In the genomic region with DNA sequence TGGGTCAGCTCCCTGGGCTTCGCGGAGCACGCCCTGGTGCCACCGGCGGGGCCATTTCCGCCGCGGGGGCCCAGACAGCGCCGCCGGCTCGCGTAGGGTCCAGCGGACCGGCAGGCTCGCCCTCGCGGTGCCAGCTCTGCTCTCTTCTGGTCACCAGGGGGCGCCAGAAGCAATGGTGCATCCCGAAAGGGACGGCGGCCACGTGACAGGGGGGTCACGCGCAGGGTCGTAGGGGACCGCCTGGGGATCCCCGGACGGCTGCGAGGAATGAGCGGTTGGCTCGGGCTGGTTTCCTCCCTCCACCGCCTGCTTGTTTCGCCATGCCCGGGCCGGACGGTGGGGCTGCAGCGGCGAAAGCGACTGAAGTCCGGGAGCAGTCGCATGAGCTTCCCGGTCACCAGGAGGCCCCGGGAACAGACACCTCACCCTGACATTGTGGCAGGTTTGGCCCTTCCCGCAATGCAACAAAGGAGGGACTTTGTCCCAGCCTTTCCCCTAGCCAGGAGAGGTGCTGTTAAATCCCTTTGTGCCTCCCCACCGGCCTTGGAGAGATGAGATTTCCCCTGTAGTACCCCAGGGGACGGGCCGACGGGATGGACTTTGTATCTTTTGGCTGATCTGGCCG, we compare ENCODE assay signal across 1 cellular context.
TF ChIP-seq lines count a peak whose summit lies in the region.

No MANE protein-coding gene starts in this region.

TF ChIP-seq in K562, 482 proteins besides CTCF, POLR2A, EP300 and RAD21 (continued from another document):
- TF ChIP-seq, protein P1, sequence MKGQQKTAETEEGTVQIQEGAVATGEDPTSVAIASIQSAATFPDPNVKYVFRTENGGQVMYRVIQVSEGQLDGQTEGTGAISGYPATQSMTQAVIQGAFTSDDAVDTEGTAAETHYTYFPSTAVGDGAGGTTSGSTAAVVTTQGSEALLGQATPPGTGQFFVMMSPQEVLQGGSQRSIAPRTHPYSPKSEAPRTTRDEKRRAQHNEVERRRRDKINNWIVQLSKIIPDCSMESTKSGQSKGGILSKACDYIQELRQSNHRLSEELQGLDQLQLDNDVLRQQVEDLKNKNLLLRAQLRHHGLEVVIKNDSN (CRISPR knock-in tag; IDR thresholded peaks at IDR 0.05) = peak; percentile 94
- TF ChIP-seq NFATC3 (IDR thresholded peaks at IDR 0.05) = 0 out of 2 replicates have a peak, but pooled peaks have one; percentile 62
- no peak for TF ChIP-seq ZNF75A (CRISPR knock-in tag; IDR thresholded peaks at IDR 0.05)
- TF ChIP-seq RBFOX2 (IDR thresholded peaks at IDR 0.05; ENCODE audit: low read depth, low read length) = 0 out of 2 replicates have a peak, but pooled peaks have one; percentile 30
- TF ChIP-seq RHOXF2B (CRISPR knock-in tag; conservative IDR thresholded peaks at IDR 0.05) = no peak
- TF ChIP-seq, protein P2, sequence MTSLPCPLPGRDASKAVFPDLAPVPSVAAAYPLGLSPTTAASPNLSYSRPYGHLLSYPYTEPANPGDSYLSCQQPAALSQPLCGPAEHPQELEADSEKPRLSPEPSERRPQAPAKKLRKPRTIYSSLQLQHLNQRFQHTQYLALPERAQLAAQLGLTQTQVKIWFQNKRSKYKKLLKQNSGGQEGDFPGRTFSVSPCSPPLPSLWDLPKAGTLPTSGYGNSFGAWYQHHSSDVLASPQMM (CRISPR knock-in tag; IDR thresholded peaks at IDR 0.05) = no peak
- no peak for TF ChIP-seq ZNF146 (CRISPR knock-in tag; IDR thresholded peaks at IDR 0.05; ENCODE audit: unreplicated experiment)
- TF ChIP-seq PRPF4 (IDR thresholded peaks at IDR 0.05; ENCODE audit: insufficient read depth, low read depth, low read length, poor library complexity, severe bottlenecking) = no peak
- TF ChIP-seq, protein P3, sequence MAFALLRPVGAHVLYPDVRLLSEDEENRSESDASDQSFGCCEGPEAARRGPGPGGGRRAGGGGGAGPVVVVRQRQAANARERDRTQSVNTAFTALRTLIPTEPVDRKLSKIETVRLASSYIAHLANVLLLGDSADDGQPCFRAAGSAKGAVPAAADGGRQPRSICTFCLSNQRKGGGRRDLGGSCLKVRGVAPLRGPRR (CRISPR knock-in tag; IDR thresholded peaks at IDR 0.05) = no peak
- TF ChIP-seq GATAD2B (IDR thresholded peaks at IDR 0.05; ENCODE audit: borderline replicate concordance) = peak; percentile 30; the same call in 1 of the 2 replicates
- TF ChIP-seq ZNF143 (CRISPR knock-in tag; IDR thresholded peaks at IDR 0.05) = no peak
- TF ChIP-seq, protein P4, sequence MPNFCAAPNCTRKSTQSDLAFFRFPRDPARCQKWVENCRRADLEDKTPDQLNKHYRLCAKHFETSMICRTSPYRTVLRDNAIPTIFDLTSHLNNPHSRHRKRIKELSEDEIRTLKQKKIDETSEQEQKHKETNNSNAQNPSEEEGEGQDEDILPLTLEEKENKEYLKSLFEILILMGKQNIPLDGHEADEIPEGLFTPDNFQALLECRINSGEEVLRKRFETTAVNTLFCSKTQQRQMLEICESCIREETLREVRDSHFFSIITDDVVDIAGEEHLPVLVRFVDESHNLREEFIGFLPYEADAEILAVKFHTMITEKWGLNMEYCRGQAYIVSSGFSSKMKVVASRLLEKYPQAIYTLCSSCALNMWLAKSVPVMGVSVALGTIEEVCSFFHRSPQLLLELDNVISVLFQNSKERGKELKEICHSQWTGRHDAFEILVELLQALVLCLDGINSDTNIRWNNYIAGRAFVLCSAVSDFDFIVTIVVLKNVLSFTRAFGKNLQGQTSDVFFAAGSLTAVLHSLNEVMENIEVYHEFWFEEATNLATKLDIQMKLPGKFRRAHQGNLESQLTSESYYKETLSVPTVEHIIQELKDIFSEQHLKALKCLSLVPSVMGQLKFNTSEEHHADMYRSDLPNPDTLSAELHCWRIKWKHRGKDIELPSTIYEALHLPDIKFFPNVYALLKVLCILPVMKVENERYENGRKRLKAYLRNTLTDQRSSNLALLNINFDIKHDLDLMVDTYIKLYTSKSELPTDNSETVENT (CRISPR knock-in tag; IDR thresholded peaks at IDR 0.05) = no peak
- TF ChIP-seq, protein P5, sequence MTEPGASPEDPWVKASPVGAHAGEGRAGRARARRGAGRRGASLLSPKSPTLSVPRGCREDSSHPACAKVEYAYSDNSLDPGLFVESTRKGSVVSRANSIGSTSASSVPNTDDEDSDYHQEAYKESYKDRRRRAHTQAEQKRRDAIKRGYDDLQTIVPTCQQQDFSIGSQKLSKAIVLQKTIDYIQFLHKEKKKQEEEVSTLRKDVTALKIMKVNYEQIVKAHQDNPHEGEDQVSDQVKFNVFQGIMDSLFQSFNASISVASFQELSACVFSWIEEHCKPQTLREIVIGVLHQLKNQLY (CRISPR knock-in tag; conservative IDR thresholded peaks at IDR 0.05) = no peak
- TF ChIP-seq, protein P6, sequence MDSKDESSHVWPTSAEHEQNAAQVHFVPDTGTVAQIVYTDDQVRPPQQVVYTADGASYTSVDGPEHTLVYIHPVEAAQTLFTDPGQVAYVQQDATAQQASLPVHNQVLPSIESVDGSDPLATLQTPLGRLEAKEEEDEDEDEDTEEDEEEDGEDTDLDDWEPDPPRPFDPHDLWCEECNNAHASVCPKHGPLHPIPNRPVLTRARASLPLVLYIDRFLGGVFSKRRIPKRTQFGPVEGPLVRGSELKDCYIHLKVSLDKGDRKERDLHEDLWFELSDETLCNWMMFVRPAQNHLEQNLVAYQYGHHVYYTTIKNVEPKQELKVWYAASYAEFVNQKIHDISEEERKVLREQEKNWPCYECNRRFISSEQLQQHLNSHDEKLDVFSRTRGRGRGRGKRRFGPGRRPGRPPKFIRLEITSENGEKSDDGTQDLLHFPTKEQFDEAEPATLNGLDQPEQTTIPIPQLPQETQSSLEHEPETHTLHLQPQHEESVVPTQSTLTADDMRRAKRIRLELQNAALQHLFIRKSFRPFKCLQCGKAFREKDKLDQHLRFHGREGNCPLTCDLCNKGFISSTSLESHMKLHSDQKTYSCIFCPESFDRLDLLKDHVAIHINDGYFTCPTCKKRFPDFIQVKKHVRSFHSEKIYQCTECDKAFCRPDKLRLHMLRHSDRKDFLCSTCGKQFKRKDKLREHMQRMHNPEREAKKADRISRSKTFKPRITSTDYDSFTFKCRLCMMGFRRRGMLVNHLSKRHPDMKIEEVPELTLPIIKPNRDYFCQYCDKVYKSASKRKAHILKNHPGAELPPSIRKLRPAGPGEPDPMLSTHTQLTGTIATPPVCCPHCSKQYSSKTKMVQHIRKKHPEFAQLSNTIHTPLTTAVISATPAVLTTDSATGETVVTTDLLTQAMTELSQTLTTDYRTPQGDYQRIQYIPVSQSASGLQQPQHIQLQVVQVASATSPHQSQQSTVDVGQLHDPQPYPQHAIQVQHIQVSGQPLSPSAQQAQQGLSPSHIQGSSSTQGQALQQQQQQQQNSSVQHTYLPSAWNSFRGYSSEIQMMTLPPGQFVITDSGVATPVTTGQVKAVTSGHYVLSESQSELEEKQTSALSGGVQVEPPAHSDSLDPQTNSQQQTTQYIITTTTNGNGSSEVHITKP (IDR thresholded peaks at IDR 0.05; ENCODE audit: partially characterized antibody) = peak; percentile 26
- no peak for TF ChIP-seq MED1 (CRISPR knock-in tag; IDR thresholded peaks at IDR 0.05; ENCODE audit: borderline replicate concordance)
- TF ChIP-seq RBM17 (IDR thresholded peaks at IDR 0.05; ENCODE audit: borderline replicate concordance, low read depth, low read length) = no peak
- TF ChIP-seq RBM34 (IDR thresholded peaks at IDR 0.05; ENCODE audit: borderline replicate concordance, insufficient read depth, low read length) = no peak
- no peak for TF ChIP-seq CREBBP (IDR thresholded peaks at IDR 0.05; ENCODE audit: low read depth, low read length)
- TF ChIP-seq SRSF7 (optimal IDR thresholded peaks at IDR 0.05; ENCODE audit: low read depth, low read length) = no peak
- TF ChIP-seq L3MBTL2 (IDR thresholded peaks at IDR 0.05) = peak; percentile 81
- TF ChIP-seq HMG20B (CRISPR knock-in tag; IDR thresholded peaks at IDR 0.05) = no peak
- no peak for TF ChIP-seq NR1H2 (CRISPR knock-in tag; IDR thresholded peaks at IDR 0.05)
- TF ChIP-seq TOE1 (IDR thresholded peaks at IDR 0.05; ENCODE audit: borderline replicate concordance) = peak; percentile 75; the same call in 1 of the 2 replicates
- TF ChIP-seq TOE1 (CRISPR knock-in tag; IDR thresholded peaks at IDR 0.05; ENCODE audit: borderline replicate concordance, low read depth) = no peak
- TF ChIP-seq ZNF354B (CRISPR knock-in tag; IDR thresholded peaks at IDR 0.05) = no peak
- no peak for TF ChIP-seq GABPB1 (CRISPR knock-in tag; IDR thresholded peaks at IDR 0.05)
- peak; percentile 81 for TF ChIP-seq CXXC5 (CRISPR knock-in tag; IDR thresholded peaks at IDR 0.05)
- TF ChIP-seq RBM25 (IDR thresholded peaks at IDR 0.05; ENCODE audit: low read depth, low read length, severe bottlenecking) = no peak
- TF ChIP-seq, protein P7, sequence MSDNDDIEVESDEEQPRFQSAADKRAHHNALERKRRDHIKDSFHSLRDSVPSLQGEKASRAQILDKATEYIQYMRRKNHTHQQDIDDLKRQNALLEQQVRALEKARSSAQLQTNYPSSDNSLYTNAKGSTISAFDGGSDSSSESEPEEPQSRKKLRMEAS (CRISPR knock-in tag; IDR thresholded peaks at IDR 0.05) = peak; percentile 54; the same call in 1 of the 2 replicates
- no peak for TF ChIP-seq CHD2 (IDR thresholded peaks at IDR 0.05; ENCODE audit: low read depth, low read length)
- TF ChIP-seq, protein P8, sequence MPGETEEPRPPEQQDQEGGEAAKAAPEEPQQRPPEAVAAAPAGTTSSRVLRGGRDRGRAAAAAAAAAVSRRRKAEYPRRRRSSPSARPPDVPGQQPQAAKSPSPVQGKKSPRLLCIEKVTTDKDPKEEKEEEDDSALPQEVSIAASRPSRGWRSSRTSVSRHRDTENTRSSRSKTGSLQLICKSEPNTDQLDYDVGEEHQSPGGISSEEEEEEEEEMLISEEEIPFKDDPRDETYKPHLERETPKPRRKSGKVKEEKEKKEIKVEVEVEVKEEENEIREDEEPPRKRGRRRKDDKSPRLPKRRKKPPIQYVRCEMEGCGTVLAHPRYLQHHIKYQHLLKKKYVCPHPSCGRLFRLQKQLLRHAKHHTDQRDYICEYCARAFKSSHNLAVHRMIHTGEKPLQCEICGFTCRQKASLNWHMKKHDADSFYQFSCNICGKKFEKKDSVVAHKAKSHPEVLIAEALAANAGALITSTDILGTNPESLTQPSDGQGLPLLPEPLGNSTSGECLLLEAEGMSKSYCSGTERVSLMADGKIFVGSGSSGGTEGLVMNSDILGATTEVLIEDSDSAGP (CRISPR knock-in tag; IDR thresholded peaks at IDR 0.05) = no peak
- TF ChIP-seq SMAD4 (CRISPR knock-in tag; conservative IDR thresholded peaks at IDR 0.05) = peak; percentile 73
- TF ChIP-seq, protein P9, sequence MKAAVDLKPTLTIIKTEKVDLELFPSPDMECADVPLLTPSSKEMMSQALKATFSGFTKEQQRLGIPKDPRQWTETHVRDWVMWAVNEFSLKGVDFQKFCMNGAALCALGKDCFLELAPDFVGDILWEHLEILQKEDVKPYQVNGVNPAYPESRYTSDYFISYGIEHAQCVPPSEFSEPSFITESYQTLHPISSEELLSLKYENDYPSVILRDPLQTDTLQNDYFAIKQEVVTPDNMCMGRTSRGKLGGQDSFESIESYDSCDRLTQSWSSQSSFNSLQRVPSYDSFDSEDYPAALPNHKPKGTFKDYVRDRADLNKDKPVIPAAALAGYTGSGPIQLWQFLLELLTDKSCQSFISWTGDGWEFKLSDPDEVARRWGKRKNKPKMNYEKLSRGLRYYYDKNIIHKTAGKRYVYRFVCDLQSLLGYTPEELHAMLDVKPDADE (conservative IDR thresholded peaks at IDR 0.05; ENCODE audit: control insufficient read depth, low read depth, low read length) = no peak
- TF ChIP-seq KHSRP (IDR thresholded peaks at IDR 0.05) = no peak
- 0 out of 2 replicates have a peak, but pooled peaks have one; percentile 20 for TF ChIP-seq CREM (IDR thresholded peaks at IDR 0.05; ENCODE audit: low read depth)
- no peak for TF ChIP-seq KLF10 (CRISPR knock-in tag; IDR thresholded peaks at IDR 0.05)
- TF ChIP-seq, protein P10, sequence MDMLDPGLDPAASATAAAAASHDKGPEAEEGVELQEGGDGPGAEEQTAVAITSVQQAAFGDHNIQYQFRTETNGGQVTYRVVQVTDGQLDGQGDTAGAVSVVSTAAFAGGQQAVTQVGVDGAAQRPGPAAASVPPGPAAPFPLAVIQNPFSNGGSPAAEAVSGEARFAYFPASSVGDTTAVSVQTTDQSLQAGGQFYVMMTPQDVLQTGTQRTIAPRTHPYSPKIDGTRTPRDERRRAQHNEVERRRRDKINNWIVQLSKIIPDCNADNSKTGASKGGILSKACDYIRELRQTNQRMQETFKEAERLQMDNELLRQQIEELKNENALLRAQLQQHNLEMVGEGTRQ (CRISPR knock-in tag; IDR thresholded peaks at IDR 0.05) = peak; percentile 96
- TF ChIP-seq MAZ (CRISPR knock-in tag; conservative IDR thresholded peaks at IDR 0.05 in 1 of 2, IDR thresholded peaks at IDR 0.05 in 1 of 2) = peak in 1 of 2 experiments; percentile 65; a peak in 1 of 4 replicates
- TF ChIP-seq MTA3 (IDR thresholded peaks at IDR 0.05; ENCODE audit: borderline replicate concordance) = peak; percentile 35; the same call in 1 of the 2 replicates
TF ChIP-seq in K562: peak in this region for 35.
